21 cellular contexts compared by ENCODE assay signal in genomic region chr13:75860935-75861334, GRCh38.
DNase-seq lines count a peak whose midpoint lies in the region; ATAC-seq and TF ChIP-seq lines count a peak whose summit lies in the region.
"Had no signal": no experiment of that assay in that cellular context is flagged by ENCODE, and none has a peak within 500 bp of the region (broad histone marks: within the 10 kb centered on the region; RNA-seq: fewer than 3 reads in every experiment).

No MANE protein-coding gene starts in this region.

- H4K20me1 ChIP-seq in mammary epithelial cell (ENCODE audit: insufficient read depth, low read length), result no peaks in the 10 kb centered on the region
- H4K20me1 ChIP-seq: BLaER1 had no signal

- H3K27me3 ChIP-seq in heart left ventricle (no peaks in the 10 kb centered on the region), right atrium auricular region (no peaks in the 10 kb centered on the region), adipocyte (replicated peaks; ENCODE audit: control insufficient read depth, insufficient read depth, low read length) (no peaks in the 10 kb centered on the region), left lung (no peaks in the 10 kb centered on the region), mammary epithelial cell (ENCODE audit: insufficient read depth, low read length) (no peaks in the 10 kb centered on the region)
- H3K27me3 ChIP-seq: BLaER1, SJSA1 had no signal

- peak in 3 of 4 donors; percentile 12 to 20 (median 19) for ATAC-seq in heart left ventricle
- peak; percentile 10 for ATAC-seq in left lung
- ATAC-seq in GM19397 (IDR thresholded peaks at IDR 0.05; ENCODE audit: unreplicated experiment), result no peak
- ATAC-seq in HG03571 (IDR thresholded peaks at IDR 0.05; ENCODE audit: unreplicated experiment), result no peak
- ATAC-seq: PC-3 had no signal

- no TSS peak for BruUV-seq in mammary epithelial cell (replicated peaks; lab: Mats Ljungman, UMichigan)

- H3K36me3 ChIP-seq in heart left ventricle (peaks cover 0 to 47% (median 6%) of the 10 kb centered on the region in 9 donors), right atrium auricular region (peaks cover 34% of the 10 kb centered on the region), adipocyte (ENCODE audit: control insufficient read depth, insufficient read depth, low read length, severe bottlenecking) (peaks cover 57% of the 10 kb centered on the region), left lung (peaks cover 0 to 16% of the 10 kb centered on the region in 2 donors), mammary epithelial cell (ENCODE audit: insufficient read depth, low read length) (no peaks in the 10 kb centered on the region)
- H3K36me3 ChIP-seq: BLaER1 had no signal

- no peak overlapping the region for H2AFZ ChIP-seq in mammary epithelial cell (ENCODE audit: low read depth, low read length)

- no peak for TF ChIP-seq CTCF in heart left ventricle (IDR thresholded peaks at IDR 0.05)
- TF ChIP-seq CTCF in right atrium auricular region (IDR thresholded peaks at IDR 0.05), result no peak
- TF ChIP-seq CTCF in left lung (IDR thresholded peaks at IDR 0.05), result no peak
- TF ChIP-seq CTCF in mammary epithelial cell (conservative IDR thresholded peaks at IDR 0.05 in 1 of 2, IDR thresholded peaks at IDR 0.05 in 1 of 2; ENCODE audit: extremely low read depth in 1 of 2, insufficient read depth in 1 of 2, low read depth in 1 of 2, low read length in 2 of 2), result no peak

- H3K4me1 ChIP-seq in heart left ventricle (peaks cover 0 to 2% (median 0%) of the 10 kb centered on the region in 12 donors), right atrium auricular region (no peaks in the 10 kb centered on the region), adipocyte (ENCODE audit: control insufficient read depth, insufficient read depth, low read length) (peaks cover 3% of the 10 kb centered on the region), left lung (no peaks in the 10 kb centered on the region), mammary epithelial cell (ENCODE audit: insufficient read depth, low read length) (no peaks in the 10 kb centered on the region)
- H3K4me1 ChIP-seq: BLaER1 had no signal

- DNase-seq in heart left ventricle, result no peak
- no peak for DNase-seq in right atrium auricular region (ENCODE audit: low spot score)
- DNase-seq in adipocyte (ENCODE audit: low read depth), result peak; percentile 34
- DNase-seq in left lung, result no peak
- no peak for DNase-seq in mammary epithelial cell
- DNase-seq: CD4-positive, CD25-positive, alpha-beta regulatory T cell; H7; KBM-7; NCI-H1105 treated with DMSO at 0.1 percent for 48 hours; NCI-H146; NCI-H1930; NCI-H2107; NCI-H446 treated with DMSO at 0.1 percent for 48 hours; NCI-H526; NCI-H82; NK-92 treated with Interleukin-12 subunit alpha and Interleukin-12 subunit beta, amount 100 ng/mL, for 24 hours; PC-3 had no signal

- H3K27ac ChIP-seq in heart left ventricle (no peak overlapping the region), right atrium auricular region (no peak overlapping the region), left lung (no peak overlapping the region), mammary epithelial cell (ENCODE audit: insufficient read depth, low read depth, low read length) (no peak overlapping the region)
- H3K27ac ChIP-seq: BLaER1, SJSA1 had no signal

- H3K9me3 ChIP-seq in heart left ventricle (no peaks in the 10 kb centered on the region), right atrium auricular region (no peaks in the 10 kb centered on the region), adipocyte (ENCODE audit: control insufficient read depth, low read length) (no peaks in the 10 kb centered on the region), left lung (no peaks in the 10 kb centered on the region), mammary epithelial cell (replicated peaks; ENCODE audit: insufficient read depth, low read length) (no peaks in the 10 kb centered on the region)
- H3K9me3 ChIP-seq: BLaER1, SJSA1 had no signal

- 94 to 98% (median 96%) methylated on average over 6 of the region's 6 CpGs for WGBS in heart left ventricle, 4 donors
- 95% methylated on average over 6 of the region's 6 CpGs for WGBS in mammary epithelial cell (ENCODE audit: low coverage, missing lambda C conversion rate)

- H3K4me2 ChIP-seq in mammary epithelial cell (ENCODE audit: insufficient read depth, low read depth, low read length), result no peak overlapping the region
- H3K4me2 ChIP-seq: BLaER1 had no signal

- intact Hi-C loops in heart left ventricle (cut with DNase I), result loop anchor here in 3 of 10 donors (5.0 to 10.0 kb wide), 2 partner anchors 166 to 169 kb away; no protein-coding TSS in a partner anchor
- intact Hi-C loops in left lung (cut with DNase I), result loop anchor here in 1 of 2 donors (10.0 kb wide), 1 partner anchor 166 kb away; no protein-coding TSS in a partner anchor
- intact Hi-C loops in mammary epithelial cell (cut with micrococcal nuclease), result no loop called here

- dilution Hi-C loops in mammary epithelial cell (cut with HindIII; ENCODE audit: low sequenced_read_pairs), result loop anchor here (10.0 to 25.0 kb wide), 2 partner anchors 166 to 1051 kb away; no protein-coding TSS in a partner anchor

- H3K9ac ChIP-seq in adipocyte (ENCODE audit: low read length) (no peak overlapping the region), mammary epithelial cell (ENCODE audit: insufficient read depth, low read length) (no peak overlapping the region)
- H3K9ac ChIP-seq: BLaER1 had no signal

- in situ Hi-C loops in mammary epithelial cell (cut with MboI; ENCODE audit: low sequenced_read_pairs in 2 of 2), result loop anchor here in 1 of 2 donors (10.0 kb wide), 1 partner anchor 166 kb away; no protein-coding TSS in a partner anchor

- TF ChIP-seq POLR2A in heart left ventricle (IDR thresholded peaks at IDR 0.05), result no peak

- H3K79me2 ChIP-seq in mammary epithelial cell (ENCODE audit: insufficient read depth, low read length), result no peaks in the 10 kb centered on the region

- H3K4me3 ChIP-seq in heart left ventricle (no peak overlapping the region), right atrium auricular region (no peak overlapping the region), adipocyte (ENCODE audit: low read length) (no peak overlapping the region), left lung (no peak overlapping the region), mammary epithelial cell (replicated peaks in 1 of 3; ENCODE audit: insufficient read depth in 1 of 3, low read depth in 2 of 3, low read length in 3 of 3) (no peak overlapping the region)
- H3K4me3 ChIP-seq: BLaER1, SJSA1 had no signal

- CTCF ChIA-PET in mammary epithelial cell (lab: Charles Lee; ENCODE audit: low non-redundant PET), result no interaction called here

Comparison
In these comparisons a context has a peak if more than half of its experiments do, and no peak if none do; other contexts are left out.
1. ATAC-seq: peak in heart left ventricle (3 of 4) and left lung (single experiment); none in GM19397 (single experiment) and HG03571 (single experiment).